Comparison of ENCODE assay signal across 8 cellular contexts in the genomic region with DNA sequence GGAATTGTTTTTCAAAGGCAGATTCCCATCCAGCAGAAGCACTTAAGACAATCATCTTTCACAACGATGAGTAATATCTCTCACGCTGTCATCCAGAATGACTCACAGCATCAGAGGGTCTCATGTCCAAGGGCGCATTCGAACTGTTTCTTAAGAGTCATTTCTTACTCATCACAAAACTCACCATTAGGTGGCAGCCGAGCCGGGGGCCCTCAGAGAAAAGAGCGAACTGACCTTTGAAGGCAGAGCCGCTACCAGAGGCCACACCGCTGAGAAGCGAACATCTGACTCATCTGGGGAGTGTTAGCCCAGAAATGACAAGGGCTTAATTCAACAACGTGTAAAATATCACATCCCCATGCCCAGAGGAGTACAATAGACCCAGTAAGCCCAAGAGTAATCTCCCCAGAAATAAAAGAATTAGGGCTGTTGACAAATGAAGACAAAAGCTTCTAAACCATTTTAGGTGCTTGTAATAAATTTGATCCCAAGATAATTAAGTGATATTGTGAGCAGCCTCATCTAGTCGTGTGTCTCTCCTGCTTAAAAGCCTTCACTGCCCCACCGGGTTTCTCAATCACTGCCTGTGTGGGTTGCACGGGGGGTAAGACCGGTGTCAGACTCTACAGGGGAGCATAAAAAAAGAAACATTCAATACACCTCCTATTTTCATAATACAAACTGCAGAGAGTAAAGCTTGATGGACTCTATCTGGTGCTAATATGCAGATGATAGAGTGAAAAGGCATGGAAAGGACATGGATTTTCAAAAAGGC.
A peak's percentile ranks its signal among the peaks of the same experiment; 100 is the strongest.
DNase-seq lines count a peak whose midpoint lies in the region; ATAC-seq and TF ChIP-seq lines count a peak whose summit lies in the region.

No MANE protein-coding gene starts in this region.

- no peaks in the 10 kb centered on the region for H3K9me3 ChIP-seq in PC-9 (ENCODE audit: insufficient read depth, low read depth)
- no peaks in the 10 kb centered on the region for H3K9me3 ChIP-seq in gastroesophageal sphincter
- H3K9me3 ChIP-seq in parathyroid adenoma (ENCODE audit: control insufficient read depth, low read length), result no peaks in the 10 kb centered on the region
- no peaks in the 10 kb centered on the region for H3K9me3 ChIP-seq in transverse colon

- H3K4me3 ChIP-seq in PC-9 (no peak overlapping the region), gastroesophageal sphincter (no peak overlapping the region), parathyroid adenoma (ENCODE audit: low read depth, low read length) (no peak overlapping the region), transverse colon (no peak overlapping the region)

- ATAC-seq in HG02970 (IDR thresholded peaks at IDR 0.05; ENCODE audit: low FRiP score, unreplicated experiment) (peak; percentile 82), gastroesophageal sphincter (peak; percentile 94)

- CTCF ChIA-PET in PC-9 (lab: Charles Lee), result no interaction called here

- H3K36me3 ChIP-seq in PC-9 (ENCODE audit: low read depth) (no peaks in the 10 kb centered on the region), gastroesophageal sphincter (no peaks in the 10 kb centered on the region), parathyroid adenoma (ENCODE audit: control insufficient read depth, insufficient read depth, low read length) (no peaks in the 10 kb centered on the region), transverse colon (no peaks in the 10 kb centered on the region)

- intact Hi-C loops in PC-9 (cut with micrococcal nuclease; ENCODE audit: unreplicated experiment) (loop anchor here (5.0 kb wide), 1 partner anchor 153 kb away; no protein-coding TSS in a partner anchor), transverse colon (cut with DNase I; ENCODE audit: low total_unique reads) (no loop called here)

- no peaks in the 10 kb centered on the region for H3K9me2 ChIP-seq in PC-9 (ENCODE audit: insufficient read depth)

- TF ChIP-seq CTCF in PC-9 (conservative IDR thresholded peaks at IDR 0.05), result peak; percentile 64
- TF ChIP-seq CTCF in gastroesophageal sphincter (IDR thresholded peaks at IDR 0.05), result peak; percentile 25 to 70 (median 64)
- TF ChIP-seq CTCF in parathyroid adenoma (IDR thresholded peaks at IDR 0.05), result peak; percentile 38
- TF ChIP-seq CTCF in transverse colon (IDR thresholded peaks at IDR 0.05), result peak; percentile 35 to 55 (median 42)

- H2AFZ ChIP-seq in PC-9 (no peak overlapping the region), parathyroid adenoma (peak overlapping the region; percentile 66)

- in situ Hi-C loops in transverse colon (cut with MboI; ENCODE audit: low pct_ligation_motif_present in 1 of 4, low pct_unique_long_range_greater_than_20kb in 1 of 4, low sequenced_read_pairs in 3 of 4), result loop anchor here in 3 of 4 donors (25.0 kb wide), 4 partner anchors 163 to 663 kb away; partner anchors contain the start of gene MED4 (in 1 of the 3)

- H3K9ac ChIP-seq in parathyroid adenoma, result no peak overlapping the region

- no peaks in the 10 kb centered on the region for H3F3A ChIP-seq in PC-9 (ENCODE audit: insufficient read depth, low read depth)

- WGBS in gastroesophageal sphincter (ENCODE audit: low coverage in 1 of 2), 2 donors, result 7 to 21% methylated on average over 3 to 11 of the region's 15 CpGs
- 43 to 53% methylated on average over 3 to 15 of the region's 15 CpGs for WGBS in transverse colon (ENCODE audit: low coverage in 1 of 2), 2 donors

- H3K4me1 ChIP-seq in PC-9 (replicated peaks; ENCODE audit: insufficient read depth), result no peaks in the 10 kb centered on the region
- peaks cover 9 to 32% (median 13%) of the 10 kb centered on the region in 3 donors for H3K4me1 ChIP-seq in gastroesophageal sphincter
- peaks cover 2% of the 10 kb centered on the region for H3K4me1 ChIP-seq in parathyroid adenoma
- peaks cover 0 to 15% (median 5%) of the 10 kb centered on the region in 4 donors for H3K4me1 ChIP-seq in transverse colon

- POLR2A ChIA-PET in PC-9 (lab: Charles Lee; ENCODE audit: unreplicated experiment), result interaction anchor here (0.6 kb wide), 1 partner anchor 711 kb away, joined by 3 read pairs; no protein-coding TSS in a partner anchor

- H3K27me3 ChIP-seq in PC-9 (ENCODE audit: insufficient read depth, low read depth), result no peaks in the 10 kb centered on the region
- no peaks in the 10 kb centered on the region for H3K27me3 ChIP-seq in gastroesophageal sphincter
- no peaks in the 10 kb centered on the region for H3K27me3 ChIP-seq in parathyroid adenoma (ENCODE audit: control insufficient read depth, insufficient read depth, low read length)
- H3K27me3 ChIP-seq in transverse colon, result no peaks in the 10 kb centered on the region

- H3K4me2 ChIP-seq in PC-9 (no peak overlapping the region), parathyroid adenoma (ENCODE audit: low read length) (no peak overlapping the region)

- H3K27ac ChIP-seq in PC-9, result no peak overlapping the region
- peak overlapping the region; percentile 80 to 92 (median 81) for H3K27ac ChIP-seq in gastroesophageal sphincter
- H3K27ac ChIP-seq in parathyroid adenoma, result no peak overlapping the region
- H3K27ac ChIP-seq in transverse colon, result peak overlapping the region; percentile 53 to 82 (median 68)

- TF ChIP-seq POLR2A in gastroesophageal sphincter (IDR thresholded peaks at IDR 0.05) (no peak), transverse colon (IDR thresholded peaks at IDR 0.05) (no peak)

- H3K79me2 ChIP-seq in PC-9 (ENCODE audit: low read depth) (no peaks in the 10 kb centered on the region), parathyroid adenoma (no peaks in the 10 kb centered on the region)

- TF ChIP-seq EP300 in gastroesophageal sphincter (IDR thresholded peaks at IDR 0.05), result no peak
- no peak for TF ChIP-seq EP300 in transverse colon (IDR thresholded peaks at IDR 0.05; ENCODE audit: low read depth)

- H4K20me1 ChIP-seq in PC-9 (ENCODE audit: insufficient read depth), result no peaks in the 10 kb centered on the region

- DNase-seq in NCI-H2107 (lab: John Stamatoyannopoulos, UW) (peak; percentile 15), NCI-H2107 treated with DMSO at 0.1 percent for 48 hours (lab: John Stamatoyannopoulos, UW; ENCODE audit: unreplicated experiment) (no peak), PC-9 (peak; percentile 62 to 77), transverse colon (peak; percentile 66)
- peak; percentile 58 for DNase-seq in activated T-helper 9 cell treated with anti-CD3 and anti-CD28 coated beads, Interleukin-2, amount 50 U/mL, for 16 hours (ENCODE audit: low read depth)

- BruUV-seq in PC-9 (replicated peaks; lab: Mats Ljungman, UMichigan), result no TSS peak

Comparison
In these comparisons a context has a peak if more than half of its experiments do, and no peak if none do; other contexts are left out.
1. H3K27ac ChIP-seq: peak in gastroesophageal sphincter (4 of 4) and transverse colon (4 of 4); none in PC-9 (single experiment) and parathyroid adenoma (single experiment).
2. Peak in every context shown above with its lines, with median percentiles within 50 percentile points of each other: CTCF ChIP-seq.